10 cellular contexts compared by ENCODE assay signal in genomic region chr17:4655933-4656332, GRCh38. TPM values are rescaled to one million over a fixed set of nuclear protein-coding genes. Genes with fewer than 3 reads are reported as not detected.
"Had no signal": no experiment of that assay in that cellular context is flagged by ENCODE, and none has a peak within 500 bp of the region (broad histone marks: within the 10 kb centered on the region; RNA-seq: fewer than 3 reads in every experiment).

No MANE protein-coding gene starts in this region.

RNA-seq across cellular contexts. Expression of gene ALOX15, which starts 14.5 kb away (rescaled TPM):
- total RNA-seq: natural killer cell treated with Interleukin-12 subunit alpha and Interleukin-12 subunit beta and Interleukin-15 and Interleukin-18, amount 100 ng/mL, for 72 hours; osteocyte; pancreas; posterior vena cava; pulmonary artery endothelial cell; smooth muscle cell; thoracic aorta; thyroid gland; tibial nerve; vagina had no signal
